Comparison of ENCODE assay signal across 1 cellular context in the genomic region with DNA sequence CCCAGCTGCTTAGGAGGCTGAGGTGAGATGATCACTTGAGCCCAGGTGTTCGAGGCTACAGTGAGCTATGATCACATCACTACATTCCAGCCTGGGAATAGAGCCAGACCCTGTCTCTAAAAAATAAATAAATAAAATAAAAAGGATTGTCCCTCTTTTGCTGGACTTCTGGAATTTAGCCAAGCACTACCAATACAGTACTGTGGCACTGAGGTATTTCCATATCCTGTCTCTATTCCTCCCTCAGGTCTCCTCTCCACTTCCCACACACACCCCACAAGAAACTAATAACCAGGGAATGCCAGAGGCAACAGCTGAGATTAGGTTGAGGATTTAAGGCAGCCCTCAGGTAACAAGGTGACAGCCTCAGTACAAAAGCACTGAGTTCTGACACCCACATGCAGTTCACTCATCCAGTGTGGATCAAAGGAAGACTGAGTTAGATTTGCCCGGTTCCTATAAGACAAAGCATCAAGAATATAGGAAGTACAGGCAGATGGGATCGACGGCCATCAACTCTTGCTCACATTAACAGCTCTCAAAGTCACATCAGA.
TF ChIP-seq lines count a peak whose summit lies in the region.

No MANE protein-coding gene starts in this region.

TF ChIP-seq in GM23338, 12 proteins besides CTCF, POLR2A, EP300 and RAD21 (continued from another document):
- TF ChIP-seq NANOG (IDR thresholded peaks at IDR 0.05; ENCODE audit: borderline replicate concordance) (no peak), JUNB (IDR thresholded peaks at IDR 0.05; ENCODE audit: unreplicated experiment) (no peak), CREB1 (CRISPR knock-in tag; IDR thresholded peaks at IDR 0.05; ENCODE audit: low read depth) (no peak), ZNF331 (CRISPR knock-in tag; IDR thresholded peaks at IDR 0.05; ENCODE audit: low read depth) (no peak), STAT1 (IDR thresholded peaks at IDR 0.05; ENCODE audit: unreplicated experiment) (no peak), POLR2AphosphoS5 (IDR thresholded peaks at IDR 0.05; ENCODE audit: low read depth) (no peak), ZNF114 (CRISPR knock-in tag; IDR thresholded peaks at IDR 0.05) (no peak), EZH2 (IDR thresholded peaks at IDR 0.05; ENCODE audit: low read depth, unreplicated experiment) (no peak)
- TF ChIP-seq, protein P1, sequence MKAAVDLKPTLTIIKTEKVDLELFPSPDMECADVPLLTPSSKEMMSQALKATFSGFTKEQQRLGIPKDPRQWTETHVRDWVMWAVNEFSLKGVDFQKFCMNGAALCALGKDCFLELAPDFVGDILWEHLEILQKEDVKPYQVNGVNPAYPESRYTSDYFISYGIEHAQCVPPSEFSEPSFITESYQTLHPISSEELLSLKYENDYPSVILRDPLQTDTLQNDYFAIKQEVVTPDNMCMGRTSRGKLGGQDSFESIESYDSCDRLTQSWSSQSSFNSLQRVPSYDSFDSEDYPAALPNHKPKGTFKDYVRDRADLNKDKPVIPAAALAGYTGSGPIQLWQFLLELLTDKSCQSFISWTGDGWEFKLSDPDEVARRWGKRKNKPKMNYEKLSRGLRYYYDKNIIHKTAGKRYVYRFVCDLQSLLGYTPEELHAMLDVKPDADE (IDR thresholded peaks at IDR 0.05), result no peak
- TF ChIP-seq, protein P2, sequence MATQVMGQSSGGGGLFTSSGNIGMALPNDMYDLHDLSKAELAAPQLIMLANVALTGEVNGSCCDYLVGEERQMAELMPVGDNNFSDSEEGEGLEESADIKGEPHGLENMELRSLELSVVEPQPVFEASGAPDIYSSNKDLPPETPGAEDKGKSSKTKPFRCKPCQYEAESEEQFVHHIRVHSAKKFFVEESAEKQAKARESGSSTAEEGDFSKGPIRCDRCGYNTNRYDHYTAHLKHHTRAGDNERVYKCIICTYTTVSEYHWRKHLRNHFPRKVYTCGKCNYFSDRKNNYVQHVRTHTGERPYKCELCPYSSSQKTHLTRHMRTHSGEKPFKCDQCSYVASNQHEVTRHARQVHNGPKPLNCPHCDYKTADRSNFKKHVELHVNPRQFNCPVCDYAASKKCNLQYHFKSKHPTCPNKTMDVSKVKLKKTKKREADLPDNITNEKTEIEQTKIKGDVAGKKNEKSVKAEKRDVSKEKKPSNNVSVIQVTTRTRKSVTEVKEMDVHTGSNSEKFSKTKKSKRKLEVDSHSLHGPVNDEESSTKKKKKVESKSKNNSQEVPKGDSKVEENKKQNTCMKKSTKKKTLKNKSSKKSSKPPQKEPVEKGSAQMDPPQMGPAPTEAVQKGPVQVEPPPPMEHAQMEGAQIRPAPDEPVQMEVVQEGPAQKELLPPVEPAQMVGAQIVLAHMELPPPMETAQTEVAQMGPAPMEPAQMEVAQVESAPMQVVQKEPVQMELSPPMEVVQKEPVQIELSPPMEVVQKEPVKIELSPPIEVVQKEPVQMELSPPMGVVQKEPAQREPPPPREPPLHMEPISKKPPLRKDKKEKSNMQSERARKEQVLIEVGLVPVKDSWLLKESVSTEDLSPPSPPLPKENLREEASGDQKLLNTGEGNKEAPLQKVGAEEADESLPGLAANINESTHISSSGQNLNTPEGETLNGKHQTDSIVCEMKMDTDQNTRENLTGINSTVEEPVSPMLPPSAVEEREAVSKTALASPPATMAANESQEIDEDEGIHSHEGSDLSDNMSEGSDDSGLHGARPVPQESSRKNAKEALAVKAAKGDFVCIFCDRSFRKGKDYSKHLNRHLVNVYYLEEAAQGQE (IDR thresholded peaks at IDR 0.05; ENCODE audit: unreplicated experiment), result no peak
- TF ChIP-seq, protein P3, sequence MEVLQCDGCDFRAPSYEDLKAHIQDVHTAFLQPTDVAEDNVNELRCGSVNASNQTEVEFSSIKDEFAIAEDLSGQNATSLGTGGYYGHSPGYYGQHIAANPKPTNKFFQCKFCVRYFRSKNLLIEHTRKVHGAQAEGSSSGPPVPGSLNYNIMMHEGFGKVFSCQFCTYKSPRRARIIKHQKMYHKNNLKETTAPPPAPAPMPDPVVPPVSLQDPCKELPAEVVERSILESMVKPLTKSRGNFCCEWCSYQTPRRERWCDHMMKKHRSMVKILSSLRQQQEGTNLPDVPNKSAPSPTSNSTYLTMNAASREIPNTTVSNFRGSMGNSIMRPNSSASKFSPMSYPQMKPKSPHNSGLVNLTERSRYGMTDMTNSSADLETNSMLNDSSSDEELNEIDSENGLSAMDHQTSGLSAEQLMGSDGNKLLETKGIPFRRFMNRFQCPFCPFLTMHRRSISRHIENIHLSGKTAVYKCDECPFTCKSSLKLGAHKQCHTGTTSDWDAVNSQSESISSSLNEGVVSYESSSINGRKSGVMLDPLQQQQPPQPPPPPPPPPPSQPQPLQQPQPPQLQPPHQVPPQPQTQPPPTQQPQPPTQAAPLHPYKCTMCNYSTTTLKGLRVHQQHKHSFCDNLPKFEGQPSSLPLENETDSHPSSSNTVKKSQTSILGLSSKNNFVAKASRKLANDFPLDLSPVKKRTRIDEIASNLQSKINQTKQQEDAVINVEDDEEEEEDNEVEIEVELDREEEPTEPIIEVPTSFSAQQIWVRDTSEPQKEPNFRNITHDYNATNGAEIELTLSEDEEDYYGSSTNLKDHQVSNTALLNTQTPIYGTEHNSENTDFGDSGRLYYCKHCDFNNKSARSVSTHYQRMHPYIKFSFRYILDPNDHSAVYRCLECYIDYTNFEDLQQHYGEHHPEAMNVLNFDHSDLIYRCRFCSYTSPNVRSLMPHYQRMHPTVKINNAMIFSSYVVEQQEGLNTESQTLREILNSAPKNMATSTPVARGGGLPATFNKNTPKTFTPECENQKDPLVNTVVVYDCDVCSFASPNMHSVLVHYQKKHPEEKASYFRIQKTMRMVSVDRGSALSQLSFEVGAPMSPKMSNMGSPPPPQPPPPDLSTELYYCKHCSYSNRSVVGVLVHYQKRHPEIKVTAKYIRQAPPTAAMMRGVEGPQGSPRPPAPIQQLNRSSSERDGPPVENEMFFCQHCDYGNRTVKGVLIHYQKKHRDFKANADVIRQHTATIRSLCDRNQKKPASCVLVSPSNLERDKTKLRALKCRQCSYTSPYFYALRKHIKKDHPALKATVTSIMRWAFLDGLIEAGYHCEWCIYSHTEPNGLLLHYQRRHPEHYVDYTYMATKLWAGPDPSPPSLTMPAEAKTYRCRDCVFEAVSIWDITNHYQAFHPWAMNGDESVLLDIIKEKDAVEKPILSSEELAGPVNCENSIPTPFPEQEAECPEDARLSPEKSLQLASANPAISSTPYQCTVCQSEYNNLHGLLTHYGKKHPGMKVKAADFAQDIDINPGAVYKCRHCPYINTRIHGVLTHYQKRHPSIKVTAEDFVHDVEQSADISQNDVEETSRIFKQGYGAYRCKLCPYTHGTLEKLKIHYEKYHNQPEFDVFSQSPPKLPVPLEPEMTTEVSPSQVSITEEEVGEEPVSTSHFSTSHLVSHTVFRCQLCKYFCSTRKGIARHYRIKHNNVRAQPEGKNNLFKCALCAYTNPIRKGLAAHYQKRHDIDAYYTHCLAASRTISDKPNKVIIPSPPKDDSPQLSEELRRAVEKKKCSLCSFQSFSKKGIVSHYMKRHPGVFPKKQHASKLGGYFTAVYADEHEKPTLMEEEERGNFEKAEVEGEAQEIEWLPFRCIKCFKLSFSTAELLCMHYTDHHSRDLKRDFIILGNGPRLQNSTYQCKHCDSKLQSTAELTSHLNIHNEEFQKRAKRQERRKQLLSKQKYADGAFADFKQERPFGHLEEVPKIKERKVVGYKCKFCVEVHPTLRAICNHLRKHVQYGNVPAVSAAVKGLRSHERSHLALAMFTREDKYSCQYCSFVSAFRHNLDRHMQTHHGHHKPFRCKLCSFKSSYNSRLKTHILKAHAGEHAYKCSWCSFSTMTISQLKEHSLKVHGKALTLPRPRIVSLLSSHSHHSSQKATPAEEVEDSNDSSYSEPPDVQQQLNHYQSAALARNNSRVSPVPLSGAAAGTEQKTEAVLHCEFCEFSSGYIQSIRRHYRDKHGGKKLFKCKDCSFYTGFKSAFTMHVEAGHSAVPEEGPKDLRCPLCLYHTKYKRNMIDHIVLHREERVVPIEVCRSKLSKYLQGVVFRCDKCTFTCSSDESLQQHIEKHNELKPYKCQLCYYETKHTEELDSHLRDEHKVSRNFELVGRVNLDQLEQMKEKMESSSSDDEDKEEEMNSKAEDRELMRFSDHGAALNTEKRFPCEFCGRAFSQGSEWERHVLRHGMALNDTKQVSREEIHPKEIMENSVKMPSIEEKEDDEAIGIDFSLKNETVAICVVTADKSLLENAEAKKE (CRISPR knock-in tag; IDR thresholded peaks at IDR 0.05), result no peak
